ENCODE assay signal across 12 cellular contexts in genomic region chr7:105297309-105297708, GRCh38.
"Had no signal": no experiment of that assay in that cellular context is flagged by ENCODE, and none has a peak within 500 bp of the region (broad histone marks: within the 10 kb centered on the region; RNA-seq: fewer than 3 reads in every experiment).

No MANE protein-coding gene starts in this region.

- H3K27ac Mint-ChIP-seq: type B pancreatic cell had no signal

- DNase-seq: activated gamma-delta T cell; caudate nucleus; effector CD4-positive, alpha-beta T cell; kidney; left ventricle myocardium superior; SHP77 treated with DMSO at 0.1 percent for 48 hours; spleen; stimulated activated naive CD4-positive, alpha-beta T cell; WERI-Rb-1 had no signal

- H3K9me3 Mint-ChIP-seq: neural crest cell, type B pancreatic cell had no signal

- H3K4me3 Mint-ChIP-seq: neural crest cell, type B pancreatic cell had no signal

- H3K27me3 Mint-ChIP-seq: type B pancreatic cell had no signal

- ATAC-seq: sciatic nerve had no signal
